Comparison of ENCODE assay signal across 25 cellular contexts in the genomic region with DNA sequence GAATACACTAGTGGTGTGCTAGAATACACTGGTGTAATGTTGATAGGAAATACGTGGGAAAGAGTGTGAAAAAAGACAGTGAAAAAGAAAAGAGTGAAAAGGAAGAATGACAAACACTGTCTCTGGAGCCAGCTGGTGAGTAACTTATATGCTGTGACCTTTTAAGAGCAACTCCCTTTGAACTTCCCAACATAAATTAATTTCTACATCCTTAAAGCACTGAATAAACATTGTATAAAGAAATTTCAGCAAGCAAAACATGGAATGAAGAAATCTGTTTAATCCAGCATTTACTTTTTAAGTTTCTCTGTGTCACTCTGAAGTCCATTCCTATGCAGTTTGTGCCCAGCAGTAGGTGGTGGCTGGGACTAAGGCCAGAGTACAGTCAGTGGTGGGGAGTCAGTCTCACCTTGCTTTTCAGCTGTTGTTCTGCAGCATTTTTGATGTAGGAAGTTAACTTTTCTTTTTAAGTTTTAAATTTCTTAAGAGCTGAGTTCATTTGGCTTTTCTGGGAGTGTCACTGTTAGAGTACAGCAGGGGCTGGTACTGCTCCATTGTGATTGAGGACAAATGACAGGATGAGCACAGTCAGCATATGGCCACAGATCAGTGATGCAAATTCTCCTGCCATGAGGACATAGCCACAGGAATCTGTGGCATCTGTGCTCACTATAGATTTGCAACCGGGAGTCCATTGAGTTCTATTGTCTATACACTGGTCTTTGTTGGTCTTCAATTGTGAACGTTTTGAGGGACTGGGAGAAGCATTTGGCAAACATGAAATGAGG.
A peak's percentile ranks its signal among the peaks of the same experiment; 100 is the strongest.
DNase-seq lines count a peak whose midpoint lies in the region; ATAC-seq, FAIRE-seq and TF ChIP-seq lines count a peak whose summit lies in the region.
"Had no signal": no experiment of that assay in that cellular context is flagged by ENCODE, and none has a peak within 500 bp of the region (broad histone marks: within the 10 kb centered on the region; RNA-seq: fewer than 3 reads in every experiment).

No MANE protein-coding gene starts in this region.

- no peak overlapping the region for H3K4me3 ChIP-seq in A549
- H3K4me3 ChIP-seq in SJCRH30: no peak overlapping the region
- no peak overlapping the region for H3K4me3 ChIP-seq in iPS-18a (ENCODE audit: low read length)
- H3K4me3 ChIP-seq: body of pancreas, colonic mucosa, PC-9, skin epidermis, upper lobe of right lung had no signal

- no peak for TF ChIP-seq CTCF in A549 (IDR thresholded peaks at IDR 0.05)

- WGBS in A549 (ENCODE audit: missing lambda C conversion rate): 7% methylated on average over 3 of the region's 3 CpGs

- DNase-seq in A549 (ENCODE audit: low read depth in 1 of 2, low spot score in 1 of 2): peak in 1 of 2 experiments; percentile 47
- DNase-seq in HK-2 (ENCODE audit: unreplicated experiment): peak; percentile 7
- DNase-seq in SJCRH30: peak; percentile 67 to 71
- DNase-seq in NCI-H1694 (lab: John Stamatoyannopoulos, UW): no peak
- no peak for DNase-seq in Ammon's horn (ENCODE audit: low spot score)
- no peak for DNase-seq in hepatic stellate cell (ENCODE audit: low spot score)
- DNase-seq: body of pancreas; colonic mucosa; DMS 273 treated with DMSO at 0.1 percent for 48 hours; GF-D8; hypothalamus; left cardiac atrium; NCI-H1436; NCI-H748 treated with DMSO at 0.1 percent for 48 hours; nephron progenitor cell; PC-9; stimulated activated CD4-positive, alpha-beta T cell treated with anti-CD3 and anti-CD28 coated beads, Interleukin-2, amount 100 ng/mL, for 48 hours; upper lobe of right lung had no signal

- no peaks in the 10 kb centered on the region for H3K27me3 ChIP-seq in SJCRH30
- H3K27me3 ChIP-seq in iPS-18a (ENCODE audit: control insufficient read depth, insufficient read depth, low read length): no peaks in the 10 kb centered on the region
- H3K27me3 ChIP-seq: body of pancreas, colonic mucosa, upper lobe of right lung had no signal

- peak overlapping the region; percentile 38; the same call in 2 of the 3 replicates for H3K4me2 ChIP-seq in A549
- H3K4me2 ChIP-seq: PC-9 had no signal

- H3K36me3 Mint-ChIP-seq in stimulated activated memory B cell treated with anti-CD40 and anti-IgM and Interleukin-4, amounts not matched to agents 10 μg/mL and 1 μg/mL and 100 μg/mL, for 72 hours: no peaks in the 10 kb centered on the region
- H3K36me3 Mint-ChIP-seq: CD14-positive monocyte had no signal

- FAIRE-seq in A549 (lab: Jason Lieb, UNC): no peak

- peak; percentile 48 to 80; a peak in 5 of 6 replicates for ATAC-seq in A549
- no peak for ATAC-seq in stimulated activated memory B cell treated with anti-CD40 and anti-IgM and Interleukin-4, amounts not matched to agents 10 μg/mL and 1 μg/mL and 100 μg/mL, for 72 hours
- ATAC-seq: activated naive CD4-positive, alpha-beta T cell treated with anti-CD3 and anti-CD28 coated beads, Interleukin-2, amount 50 U/mL, for 72 hours; body of pancreas; left cardiac atrium; upper lobe of right lung had no signal

- no peak overlapping the region for H3K9ac ChIP-seq in iPS-18a (ENCODE audit: low read length)

- TF ChIP-seq RAD21 in A549 (conservative IDR thresholded peaks at IDR 0.05 in 1 of 2, IDR thresholded peaks at IDR 0.05 in 1 of 2): peak in 1 of 2 experiments; percentile 27; a peak in 1 of 5 replicates

- no peak overlapping the region for H3K27ac Mint-ChIP-seq in stimulated activated memory B cell treated with anti-CD40 and anti-IgM and Interleukin-4, amounts not matched to agents 10 μg/mL and 1 μg/mL and 100 μg/mL, for 72 hours
- H3K27ac Mint-ChIP-seq: activated naive CD4-positive, alpha-beta T cell treated with anti-CD3 and anti-CD28 coated beads, Interleukin-2, amount 50 U/mL, for 72 hours; CD14-positive monocyte; mesothelial cell of epicardium; nephron progenitor cell; progenitor cell of endocrine pancreas had no signal

- H3K9me3 ChIP-seq in A549 (peaks cover 19% of the 10 kb centered on the region), SJCRH30 (replicated peaks) (no peaks in the 10 kb centered on the region), iPS-18a (ENCODE audit: control insufficient read depth, low read depth, low read length) (peaks cover 4% of the 10 kb centered on the region)
- H3K9me3 ChIP-seq: body of pancreas, colonic mucosa, upper lobe of right lung had no signal

- H3K27ac ChIP-seq in A549 (peak overlapping the region; percentile 67 to 75), SJCRH30 (peak overlapping the region; percentile 87), iPS-18a (ENCODE audit: low read length) (peak overlapping the region; percentile 34)
- H3K27ac ChIP-seq: body of pancreas, colonic mucosa, PC-9, skin epidermis, upper lobe of right lung had no signal

- no peaks in the 10 kb centered on the region for H3K36me3 ChIP-seq in SJCRH30
- no peaks in the 10 kb centered on the region for H3K36me3 ChIP-seq in iPS-18a (ENCODE audit: control insufficient read depth, low read depth, low read length)
- H3K36me3 ChIP-seq: colonic mucosa, upper lobe of right lung had no signal

- CTCF ChIA-PET in A549 (lab: Yijun Ruan, JAX): interaction anchor here (0.8 to 1.4 kb wide), 2 partner anchors 8 to 12 kb away, joined by 3 to 5 read pairs; no protein-coding TSS in a partner anchor

- TF ChIP-seq EP300 in A549 (IDR thresholded peaks at IDR 0.05): peak; percentile 85 to 86; a peak in 4 of 5 replicates

- H3K4me3 Mint-ChIP-seq in stimulated activated memory B cell treated with anti-CD40 and anti-IgM and Interleukin-4, amounts not matched to agents 10 μg/mL and 1 μg/mL and 100 μg/mL, for 72 hours: no peak overlapping the region
- H3K4me3 Mint-ChIP-seq: CD14-positive monocyte, mesothelial cell of epicardium, nephron progenitor cell had no signal

- POLR2A ChIA-PET in A549 (lab: Yijun Ruan, JAX): no interaction called here

- peaks cover 7% of the 10 kb centered on the region for H3K9me3 Mint-ChIP-seq in stimulated activated memory B cell treated with anti-CD40 and anti-IgM and Interleukin-4, amounts not matched to agents 10 μg/mL and 1 μg/mL and 100 μg/mL, for 72 hours

- peaks cover 13% of the 10 kb centered on the region; the same call in 1 of the 3 replicates for H3K4me1 ChIP-seq in A549
- peaks cover 14% of the 10 kb centered on the region for H3K4me1 ChIP-seq in SJCRH30
- H3K4me1 ChIP-seq in iPS-18a (ENCODE audit: control insufficient read depth, low read depth, low read length): peaks cover 14% of the 10 kb centered on the region
- H3K4me1 ChIP-seq: body of pancreas, colonic mucosa, upper lobe of right lung had no signal

- H3K27me3 Mint-ChIP-seq in stimulated activated memory B cell treated with anti-CD40 and anti-IgM and Interleukin-4, amounts not matched to agents 10 μg/mL and 1 μg/mL and 100 μg/mL, for 72 hours: no peaks in the 10 kb centered on the region
- H3K27me3 Mint-ChIP-seq: progenitor cell of endocrine pancreas had no signal

- no peaks in the 10 kb centered on the region for H3K4me1 Mint-ChIP-seq in stimulated activated memory B cell treated with anti-CD40 and anti-IgM and Interleukin-4, amounts not matched to agents 10 μg/mL and 1 μg/mL and 100 μg/mL, for 72 hours
- H3K4me1 Mint-ChIP-seq: CD14-positive monocyte, mesothelial cell of epicardium, nephron progenitor cell had no signal

- TF ChIP-seq POLR2A in A549 (IDR thresholded peaks at IDR 0.05; ENCODE audit: low read length): no peak

TF ChIP-seq in A549, 52 proteins besides CTCF, POLR2A, EP300 and RAD21:
- TF ChIP-seq HOXB13 (CRISPR knock-in tag; IDR thresholded peaks at IDR 0.05; ENCODE audit: low read depth) (no peak), CEBPB (IDR thresholded peaks at IDR 0.05) (peak in 1 of 2 experiments; percentile 53; a peak in 1 of 4 replicates), JUN (IDR thresholded peaks at IDR 0.05) (peak in 1 of 2 experiments; percentile 70; a peak in 1 of 5 replicates), ZFP36 (IDR thresholded peaks at IDR 0.05; ENCODE audit: borderline replicate concordance, partially characterized antibody) (no peak), RFX5 (IDR thresholded peaks at IDR 0.05) (no peak), JUNB (IDR thresholded peaks at IDR 0.05) (peak; percentile 71), MAFK (IDR thresholded peaks at IDR 0.05; ENCODE audit: partially characterized antibody) (peak; percentile 60), TP53 (CRISPR knock-in tag; IDR thresholded peaks at IDR 0.05) (no peak)
- TF ChIP-seq, protein P1, sequence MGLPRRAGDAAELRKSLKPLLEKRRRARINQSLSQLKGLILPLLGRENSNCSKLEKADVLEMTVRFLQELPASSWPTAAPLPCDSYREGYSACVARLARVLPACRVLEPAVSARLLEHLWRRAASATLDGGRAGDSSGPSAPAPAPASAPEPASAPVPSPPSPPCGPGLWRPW (IDR thresholded peaks at IDR 0.05): 0 out of 2 replicates have a peak, but pooled peaks have one; percentile 55
- TF ChIP-seq, protein P2, sequence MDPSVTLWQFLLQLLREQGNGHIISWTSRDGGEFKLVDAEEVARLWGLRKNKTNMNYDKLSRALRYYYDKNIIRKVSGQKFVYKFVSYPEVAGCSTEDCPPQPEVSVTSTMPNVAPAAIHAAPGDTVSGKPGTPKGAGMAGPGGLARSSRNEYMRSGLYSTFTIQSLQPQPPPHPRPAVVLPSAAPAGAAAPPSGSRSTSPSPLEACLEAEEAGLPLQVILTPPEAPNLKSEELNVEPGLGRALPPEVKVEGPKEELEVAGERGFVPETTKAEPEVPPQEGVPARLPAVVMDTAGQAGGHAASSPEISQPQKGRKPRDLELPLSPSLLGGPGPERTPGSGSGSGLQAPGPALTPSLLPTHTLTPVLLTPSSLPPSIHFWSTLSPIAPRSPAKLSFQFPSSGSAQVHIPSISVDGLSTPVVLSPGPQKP (IDR thresholded peaks at IDR 0.05; ENCODE audit: low read depth, low read length): no peak
- TF ChIP-seq, protein P3, sequence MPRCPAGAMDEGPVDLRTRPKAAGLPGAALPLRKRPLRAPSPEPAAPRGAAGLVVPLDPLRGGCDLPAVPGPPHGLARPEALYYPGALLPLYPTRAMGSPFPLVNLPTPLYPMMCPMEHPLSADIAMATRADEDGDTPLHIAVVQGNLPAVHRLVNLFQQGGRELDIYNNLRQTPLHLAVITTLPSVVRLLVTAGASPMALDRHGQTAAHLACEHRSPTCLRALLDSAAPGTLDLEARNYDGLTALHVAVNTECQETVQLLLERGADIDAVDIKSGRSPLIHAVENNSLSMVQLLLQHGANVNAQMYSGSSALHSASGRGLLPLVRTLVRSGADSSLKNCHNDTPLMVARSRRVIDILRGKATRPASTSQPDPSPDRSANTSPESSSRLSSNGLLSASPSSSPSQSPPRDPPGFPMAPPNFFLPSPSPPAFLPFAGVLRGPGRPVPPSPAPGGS (IDR thresholded peaks at IDR 0.05): 0 out of 3 replicates have a peak, but pooled peaks have one; percentile 48

Comparison
In these comparisons a context has a peak if more than half of its experiments do, and no peak if none do; other contexts are left out.
1. DNase-seq: peak in HK-2 (single experiment) and SJCRH30 (2 of 2); none in NCI-H1694 (single experiment), Ammon's horn (single experiment) and hepatic stellate cell (single experiment).
2. H3K27ac ChIP-seq: peak in every context shown above with its lines; median percentile 87 in SJCRH30; 71 in A549; 34 in iPS-18a.